19 cellular contexts compared by ENCODE assay signal in the genomic region with DNA sequence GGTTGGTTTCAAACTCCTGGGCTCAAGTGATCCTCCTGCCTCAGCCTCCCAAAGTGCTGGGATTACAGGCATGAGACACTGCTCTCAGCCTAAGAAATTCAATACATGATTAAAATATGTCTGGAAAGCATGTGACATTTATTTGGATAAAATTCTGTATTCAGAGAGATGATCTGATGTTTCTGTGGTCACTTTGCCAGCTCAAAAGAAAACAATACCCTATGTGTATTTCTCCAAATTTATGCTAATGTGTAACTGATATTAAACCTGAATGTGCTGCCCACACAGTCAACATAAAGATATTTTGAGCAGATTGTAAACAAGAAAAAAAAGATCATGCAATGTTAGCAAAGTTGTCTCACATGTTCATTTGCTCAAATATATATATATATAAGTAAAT.
"Had no signal": no experiment of that assay in that cellular context is flagged by ENCODE, and none has a peak within 500 bp of the region (broad histone marks: within the 10 kb centered on the region; RNA-seq: fewer than 3 reads in every experiment).

No MANE protein-coding gene starts in this region.

- DNase-seq: natural killer cell; occipital lobe; ovary; posterior cingulate gyrus; psoas muscle; right cardiac atrium; right lobe of liver; sigmoid colon; small intestine; stimulated activated CD4-positive, alpha-beta T cell treated with anti-CD3 and anti-CD28 coated beads, Interleukin-15, amount 100 ng/mL, for 24 hours; stimulated activated CD4-positive, alpha-beta T cell treated with anti-CD3 and anti-CD28 coated beads, Interleukin-2, amount 100 ng/mL, for 24 hours; stimulated activated CD4-positive, alpha-beta T cell treated with anti-CD3 and anti-CD28 coated beads, Interleukin-2, amount 100 ng/mL, for 48 hours; stimulated activated CD4-positive, alpha-beta T cell treated with anti-CD3 and anti-CD28 coated beads, Interleukin-4, amount 100 ng/mL, for 24 hours; stimulated activated naive B cell treated with anti-CD40 and anti-IgM and Interleukin-4, amounts not matched to agents 10 μg/mL and 1 μg/mL and 100 μg/mL, for 72 hours; stimulated activated naive CD4-positive, alpha-beta T cell treated with Interleukin-2 at 50 U/mL for 16 hours; stomach; thyroid gland; trophoblast cell; upper lobe of left lung had no signal
